9 cellular contexts compared by ENCODE assay signal in genomic region chr1:920506-920905, GRCh38. TPM values are rescaled to one million over a fixed set of nuclear protein-coding genes. Genes with fewer than 3 reads are reported as not detected.
DNase-seq lines count a peak whose midpoint lies in the region; ATAC-seq and TF ChIP-seq lines count a peak whose summit lies in the region.
"Had no signal": no experiment of that assay in that cellular context is flagged by ENCODE, and none has a peak within 500 bp of the region (broad histone marks: within the 10 kb centered on the region; RNA-seq: fewer than 3 reads in every experiment).

No MANE protein-coding gene starts in this region.

- no peak for ATAC-seq in CD4-positive, alpha-beta T cell (ENCODE audit: poor library complexity)
- ATAC-seq in T-helper 17 cell (peak; percentile 2), GM21526 (IDR thresholded peaks at IDR 0.05; ENCODE audit: low FRiP score, unreplicated experiment) (no peak)
- no peak for ATAC-seq in naive thymus-derived CD4-positive, alpha-beta T cell

- H3K9me3 Mint-ChIP-seq in CD4-positive, alpha-beta T cell = no peaks in the 10 kb centered on the region
- no peaks in the 10 kb centered on the region for H3K9me3 Mint-ChIP-seq in naive thymus-derived CD4-positive, alpha-beta T cell

- H3K36me3 ChIP-seq in HEK293 (ENCODE audit: control insufficient read depth in 2 of 2, insufficient read depth in 1 of 2, low read length in 2 of 2) = peaks cover 0 to 22% of the 10 kb centered on the region in 2 experiments; a peak in 1 of 3 replicates
- no peaks in the 10 kb centered on the region for H3K36me3 ChIP-seq in naive thymus-derived CD4-positive, alpha-beta T cell (ENCODE audit: control insufficient read depth in 2 of 3, insufficient read depth in 3 of 3, low read length in 3 of 3)

- peaks cover 32% of the 10 kb centered on the region for H3K4me1 ChIP-seq in HEK293 (ENCODE audit: control insufficient read depth, insufficient read depth, low read length)
- peaks cover 4 to 21% of the 10 kb centered on the region in 2 donors for H3K4me1 ChIP-seq in naive thymus-derived CD4-positive, alpha-beta T cell (ENCODE audit: control insufficient read depth in 2 of 2, insufficient read depth in 2 of 2, low read length in 2 of 2)

- TF ChIP-seq CTCF in CD4-positive, alpha-beta T cell (IDR thresholded peaks at IDR 0.05) = no peak
- no peak for TF ChIP-seq CTCF in HEK293 (tag by site-specific recombination; IDR thresholded peaks at IDR 0.05)

- H3K27me3 Mint-ChIP-seq in CD4-positive, alpha-beta T cell = peaks cover 56% of the 10 kb centered on the region
- peaks cover 53% of the 10 kb centered on the region for H3K27me3 Mint-ChIP-seq in T-helper 17 cell
- H3K27me3 Mint-ChIP-seq in naive thymus-derived CD4-positive, alpha-beta T cell = peaks cover 26 to 42% (median 37%) of the 10 kb centered on the region in 5 donors

- H3K36me3 Mint-ChIP-seq in CD4-positive, alpha-beta T cell (ENCODE audit: low read depth) = no peaks in the 10 kb centered on the region
- H3K36me3 Mint-ChIP-seq in T-helper 17 cell (ENCODE audit: low read depth) = no peaks in the 10 kb centered on the region
- peaks cover 0 to 3% (median 0%) of the 10 kb centered on the region in 5 donors for H3K36me3 Mint-ChIP-seq in naive thymus-derived CD4-positive, alpha-beta T cell

- DNase-seq in CD4-positive, alpha-beta T cell = no peak
- DNase-seq in T-helper 17 cell = no peak
- DNase-seq in naive thymus-derived CD4-positive, alpha-beta T cell = no peak
- no peak for DNase-seq in ACHN
- no peak for DNase-seq in glomerular visceral epithelial cell (ENCODE audit: extremely low spot score)
- DNase-seq: activated CD8-positive, alpha-beta memory T cell treated with anti-CD3 and anti-CD28 coated beads, Interleukin-2, amount 50 U/mL, for 48 hours had no signal

- POLR2A ChIA-PET in CD4-positive, alpha-beta T cell (lab: Charles Lee) = no interaction called here
- POLR2A ChIA-PET in HEK293 (lab: Yijun Ruan, JAX) = interaction anchor here (1.0 to 5.2 kb wide), 5 partner anchors 9 to 29 kb away, joined by 5 to 106 read pairs (median 14); no protein-coding TSS in a partner anchor
- POLR2A ChIA-PET in naive thymus-derived CD4-positive, alpha-beta T cell (lab: Charles Lee) = no interaction called here

- H3K4me3 Mint-ChIP-seq in CD4-positive, alpha-beta T cell = peak overlapping the region; percentile 48
- H3K4me3 Mint-ChIP-seq in T-helper 17 cell = peak overlapping the region; percentile 69
- H3K4me3 Mint-ChIP-seq in naive thymus-derived CD4-positive, alpha-beta T cell = peak overlapping the region in 6 of 10 donors; percentile 9 to 67 (median 52)

- H3K27ac ChIP-seq in CD4-positive, alpha-beta T cell (ENCODE audit: low read depth, low read length) = no peak overlapping the region
- H3K27ac ChIP-seq in HEK293 (ENCODE audit: extremely low read depth, low read depth, low read length) = peak overlapping the region; percentile 63
- no peak overlapping the region for H3K27ac ChIP-seq in naive thymus-derived CD4-positive, alpha-beta T cell (ENCODE audit: low read depth, low read length)

- CTCF ChIA-PET in CD4-positive, alpha-beta T cell (lab: Charles Lee) = interaction anchor here (1.4 kb wide), 1 partner anchor 15 kb away, joined by 4 read pairs; no protein-coding TSS in a partner anchor
- CTCF ChIA-PET in HEK293 (lab: Yijun Ruan, JAX) = interaction anchor here (0.9 to 2.4 kb wide), 5 partner anchors 8 to 55 kb away, joined by 3 to 17 read pairs (median 4); no protein-coding TSS in a partner anchor
- CTCF ChIA-PET in naive thymus-derived CD4-positive, alpha-beta T cell (lab: Charles Lee) = interaction anchor here (1.7 kb wide), 1 partner anchor 16 kb away, joined by 3 read pairs; no protein-coding TSS in a partner anchor

- H3K4me3 ChIP-seq in HEK293 (ENCODE audit: low read depth, low read length) = no peak overlapping the region
- no peak overlapping the region for H3K4me3 ChIP-seq in naive thymus-derived CD4-positive, alpha-beta T cell (ENCODE audit: low read length)

- peaks cover 17% of the 10 kb centered on the region for H3K4me1 Mint-ChIP-seq in CD4-positive, alpha-beta T cell (ENCODE audit: low read depth)
- peaks cover 14% of the 10 kb centered on the region for H3K4me1 Mint-ChIP-seq in T-helper 17 cell
- H3K4me1 Mint-ChIP-seq in naive thymus-derived CD4-positive, alpha-beta T cell = peaks cover 6 to 20% (median 15%) of the 10 kb centered on the region in 7 donors

- in situ Hi-C loops in ACHN (cut with HindIII; ENCODE audit: low pct_ligation_motif_present, low pct_unique_long_range_greater_than_20kb, low sequenced_read_pairs) = no loop called here

- intact Hi-C loops in CD4-positive, alpha-beta T cell (cut with DNase I, micrococcal nuclease) = loop anchor here in 1 of 2 experiments (2.0 kb wide), 1 partner anchor 16 kb away; no protein-coding TSS in a partner anchor
- intact Hi-C loops in naive thymus-derived CD4-positive, alpha-beta T cell (cut with micrococcal nuclease) = no loop called here

- no peaks in the 10 kb centered on the region for H3K9me3 ChIP-seq in CD4-positive, alpha-beta T cell (ENCODE audit: control insufficient read depth, low read length)
- no peaks in the 10 kb centered on the region for H3K9me3 ChIP-seq in HEK293 (ENCODE audit: control insufficient read depth, insufficient read depth, low read depth, low read length)
- H3K9me3 ChIP-seq in T-helper 17 cell (ENCODE audit: control insufficient read depth, low read length, poor library complexity, severe bottlenecking) = no peaks in the 10 kb centered on the region
- H3K9me3 ChIP-seq in naive thymus-derived CD4-positive, alpha-beta T cell (ENCODE audit: control insufficient read depth in 2 of 3, low read length in 3 of 3) = no peaks in the 10 kb centered on the region
- H3K9me3 ChIP-seq: Caco-2 had no signal

- H3K27me3 ChIP-seq in CD4-positive, alpha-beta T cell (ENCODE audit: control insufficient read depth, insufficient read depth, low read length) = peaks cover 50% of the 10 kb centered on the region
- H3K27me3 ChIP-seq in naive thymus-derived CD4-positive, alpha-beta T cell (ENCODE audit: control insufficient read depth in 2 of 2, insufficient read depth in 2 of 2, low read length in 2 of 2) = peaks cover under 1 to 21% of the 10 kb centered on the region in 2 donors

- H3K27ac Mint-ChIP-seq in CD4-positive, alpha-beta T cell = no peak overlapping the region
- H3K27ac Mint-ChIP-seq in T-helper 17 cell = no peak overlapping the region
- no peak overlapping the region for H3K27ac Mint-ChIP-seq in naive thymus-derived CD4-positive, alpha-beta T cell

TF ChIP-seq in HEK293, 187 proteins besides CTCF, POLR2A, EP300 and RAD21 (continues in another document):
- 0 out of 2 replicates have a peak, but pooled peaks have one; percentile 43 for TF ChIP-seq ZNF2 (tag by site-specific recombination; IDR thresholded peaks at IDR 0.05)
- TF ChIP-seq YY1 (tag by site-specific recombination; IDR thresholded peaks at IDR 0.05) = peak; percentile 16; the same call in 1 of the 2 replicates
- TF ChIP-seq, protein P1, sequence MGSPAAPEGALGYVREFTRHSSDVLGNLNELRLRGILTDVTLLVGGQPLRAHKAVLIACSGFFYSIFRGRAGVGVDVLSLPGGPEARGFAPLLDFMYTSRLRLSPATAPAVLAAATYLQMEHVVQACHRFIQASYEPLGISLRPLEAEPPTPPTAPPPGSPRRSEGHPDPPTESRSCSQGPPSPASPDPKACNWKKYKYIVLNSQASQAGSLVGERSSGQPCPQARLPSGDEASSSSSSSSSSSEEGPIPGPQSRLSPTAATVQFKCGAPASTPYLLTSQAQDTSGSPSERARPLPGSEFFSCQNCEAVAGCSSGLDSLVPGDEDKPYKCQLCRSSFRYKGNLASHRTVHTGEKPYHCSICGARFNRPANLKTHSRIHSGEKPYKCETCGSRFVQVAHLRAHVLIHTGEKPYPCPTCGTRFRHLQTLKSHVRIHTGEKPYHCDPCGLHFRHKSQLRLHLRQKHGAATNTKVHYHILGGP (tag by site-specific recombination; IDR thresholded peaks at IDR 0.05) = no peak
- peak; percentile 45; the same call in 1 of the 2 replicates for TF ChIP-seq ZNF600 (tag by site-specific recombination; IDR thresholded peaks at IDR 0.05)
- no peak for TF ChIP-seq KLF9 (tag by site-specific recombination; IDR thresholded peaks at IDR 0.05; ENCODE audit: low read depth)

RNA-seq across cellular contexts. Expression of gene SAMD11, which starts 3.2 kb away (rescaled TPM):
- not detected for total RNA-seq in CD4-positive, alpha-beta T cell
- not detected for total RNA-seq in T-helper 17 cell
- not detected for total RNA-seq in naive thymus-derived CD4-positive, alpha-beta T cell
- polyA plus RNA-seq in naive thymus-derived CD4-positive, alpha-beta T cell = under 1 TPM; 0.10 to 0.24 TPM

RNA-seq across cellular contexts. Expression of gene NOC2L, which starts 38.5 kb away (rescaled TPM):
- total RNA-seq in CD4-positive, alpha-beta T cell = 10 to 100 TPM; 50.2 to 52.0 TPM
- total RNA-seq in T-helper 17 cell = 10 to 100 TPM; 45.2 to 51.7 TPM
- total RNA-seq in naive thymus-derived CD4-positive, alpha-beta T cell = 10 to 100 TPM; 46.6 to 88.3 (median 67.9) TPM
- 10 to 100 TPM; 62.7 to 82.5 TPM for polyA plus RNA-seq in naive thymus-derived CD4-positive, alpha-beta T cell

RNA-seq across cellular contexts. Expression of gene KLHL17, which starts 39.9 kb away (rescaled TPM):
- total RNA-seq in CD4-positive, alpha-beta T cell = 10 to 100 TPM; 13.9 TPM
- 10 to 100 TPM; 16.1 to 16.6 TPM for total RNA-seq in T-helper 17 cell
- 10 to 100 TPM; 14.2 to 34.2 (median 32.0) TPM for total RNA-seq in naive thymus-derived CD4-positive, alpha-beta T cell
- polyA plus RNA-seq in naive thymus-derived CD4-positive, alpha-beta T cell = 1 to 10 TPM in 1 of 2 donors, under 1 TPM in 1; 0.58 to 2.6 TPM

RNA-seq across cellular contexts. Expression of gene PLEKHN1, which starts 45.8 kb away (rescaled TPM):
- total RNA-seq in CD4-positive, alpha-beta T cell = under 1 TPM; 0.69 to 0.95 TPM
- 1 to 10 TPM; 3.4 to 4.3 TPM for total RNA-seq in T-helper 17 cell
- 1 to 10 TPM in 3 of 5 experiments, under 1 TPM in 2; 0.24 to 3.0 (median 1.0) TPM for total RNA-seq in naive thymus-derived CD4-positive, alpha-beta T cell
- polyA plus RNA-seq in naive thymus-derived CD4-positive, alpha-beta T cell = under 1 TPM in 1 of 2 donors, not detected in 1; 0.18 TPM
